ENCODE assay signal across 9 cellular contexts in the genomic region with DNA sequence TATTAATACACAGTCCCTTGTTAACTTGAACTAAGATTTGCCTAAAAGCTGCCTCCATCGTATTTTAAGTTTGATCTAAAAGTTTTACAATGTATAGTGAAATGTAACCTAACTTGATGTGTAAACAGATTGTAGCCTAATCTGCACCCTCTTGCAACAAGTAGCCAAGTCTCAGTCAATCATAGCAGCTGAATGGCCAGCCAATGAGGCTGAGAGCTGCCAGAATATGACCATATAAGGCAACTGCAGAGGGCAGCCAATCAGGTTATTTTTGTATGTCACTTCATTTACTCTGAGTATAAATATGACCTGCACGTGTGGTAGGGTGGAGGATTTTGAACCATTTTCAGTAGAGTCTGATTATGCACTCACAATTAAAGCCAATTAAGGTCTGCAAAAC. TPM values are rescaled to one million over a fixed set of nuclear protein-coding genes. Genes with fewer than 3 reads are reported as not detected.
"Had no signal": no experiment of that assay in that cellular context is flagged by ENCODE, and none has a peak within 500 bp of the region (broad histone marks: within the 10 kb centered on the region; RNA-seq: fewer than 3 reads in every experiment).

No MANE protein-coding gene starts in this region.

- DNase-seq: GM23248, GOT3, H9, HCEC 1CT, KBM-7 had no signal

- H3K4me2 ChIP-seq: KMS-11 had no signal

- ATAC-seq: HepG2 had no signal

- H3K4me3 ChIP-seq: GM23248 had no signal

- H3K27ac ChIP-seq: GM23248, HL-60, KMS-11 had no signal

- H3K9ac ChIP-seq: GM23248, KMS-11 had no signal

- H2AFZ ChIP-seq: GM23248 had no signal

RNA-seq across cellular contexts. Expression of gene SPANXN3, which starts 51.2 kb away (rescaled TPM):
- total RNA-seq: GM23248, H9, HepG2 had no signal
- polyA plus RNA-seq: GM23248, HepG2, IgD-negative memory B cell had no signal
